12 cellular contexts compared by ENCODE assay signal in the genomic region with DNA sequence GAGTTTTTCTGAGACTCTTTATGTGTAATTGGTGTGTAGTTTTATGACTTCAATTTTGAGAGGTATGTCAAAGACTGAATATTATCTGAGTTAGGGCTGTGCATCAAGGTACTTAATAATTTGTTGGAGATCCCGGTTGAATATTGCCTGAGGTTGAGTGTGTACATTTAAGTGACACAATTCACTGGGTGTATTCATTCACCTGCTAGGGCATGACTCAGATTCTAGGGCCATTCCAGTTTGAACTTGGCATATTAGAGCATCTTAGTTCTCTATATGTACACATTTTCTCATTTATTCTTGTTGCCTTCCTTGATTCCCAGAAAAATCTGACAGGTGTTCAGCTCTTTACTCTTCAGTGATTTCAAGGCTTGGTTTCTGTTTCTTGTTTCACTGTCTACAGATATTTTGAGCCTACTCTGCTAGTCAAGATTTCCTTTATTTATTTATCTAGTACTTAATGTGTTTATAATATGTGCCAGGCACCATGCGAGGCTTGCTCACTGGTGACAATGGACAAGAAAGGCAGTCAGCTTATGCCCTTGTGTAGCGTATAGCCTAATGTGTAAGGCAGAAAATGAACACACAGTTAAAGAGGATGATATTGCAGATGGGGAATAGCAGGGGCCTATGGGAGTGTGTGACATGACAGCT. TPM values are rescaled to one million over a fixed set of nuclear protein-coding genes. Genes with fewer than 3 reads are reported as not detected.
DNase-seq lines count a peak whose midpoint lies in the region; ATAC-seq, FAIRE-seq and TF ChIP-seq lines count a peak whose summit lies in the region.
"Had no signal": no experiment of that assay in that cellular context is flagged by ENCODE, and none has a peak within 500 bp of the region (broad histone marks: within the 10 kb centered on the region; RNA-seq: fewer than 3 reads in every experiment).

No MANE protein-coding gene starts in this region.

- peaks cover 48 to 49% of the 10 kb centered on the region in 2 donors for H3K4me1 ChIP-seq in gastrocnemius medialis

- peak overlapping the region in 2 of 4 donors; percentile 6 to 10 for H3K27ac ChIP-seq in gastrocnemius medialis

- no peaks in the 10 kb centered on the region for H3K27me3 Mint-ChIP-seq in IgD-negative memory B cell
- H3K27me3 Mint-ChIP-seq in nephron progenitor cell (ENCODE audit: low read depth, poor library complexity), result no peaks in the 10 kb centered on the region

- no peaks in the 10 kb centered on the region for H3K9me3 ChIP-seq in gastrocnemius medialis

- no peak for ATAC-seq in gastrocnemius medialis
- no peak for ATAC-seq in HG03135 (IDR thresholded peaks at IDR 0.05; ENCODE audit: unreplicated experiment)

- no peak for TF ChIP-seq CTCF in bronchial epithelial cell (IDR thresholded peaks at IDR 0.05; ENCODE audit: insufficient read depth, low read length, severe bottlenecking)
- no peak for TF ChIP-seq CTCF in nephron progenitor cell (IDR thresholded peaks at IDR 0.05)
- no peak for TF ChIP-seq CTCF in gastrocnemius medialis (IDR thresholded peaks at IDR 0.05 in 4 of 5, conservative IDR thresholded peaks at IDR 0.05 in 1 of 5)

- in situ Hi-C loops in Caki2 (cut with HindIII; ENCODE audit: low pct_unique_long_range_greater_than_20kb, low sequenced_read_pairs), result no loop called here
- in situ Hi-C loops in gastrocnemius medialis (cut with MboI; ENCODE audit: low sequenced_read_pairs in 4 of 4), result no loop called here

- H3K4me3 Mint-ChIP-seq in IgD-negative memory B cell (peak overlapping the region; percentile 44 to 90 (median 71)), nephron progenitor cell (no peak overlapping the region)

- no peak for FAIRE-seq in bronchial epithelial cell (lab: Jason Lieb, UNC)
- FAIRE-seq: G401.6 had no signal

- no peak overlapping the region for H3K4me3 ChIP-seq in bronchial epithelial cell (ENCODE audit: low read depth, low read length)
- no peak overlapping the region for H3K4me3 ChIP-seq in gastrocnemius medialis

- H3K27me3 ChIP-seq in bronchial epithelial cell (ENCODE audit: control insufficient read depth, insufficient read depth, low read length) (no peaks in the 10 kb centered on the region), gastrocnemius medialis (no peaks in the 10 kb centered on the region)

- no peaks in the 10 kb centered on the region for H3K9me3 Mint-ChIP-seq in IgD-negative memory B cell
- H3K9me3 Mint-ChIP-seq in nephron progenitor cell, result peaks cover 5% of the 10 kb centered on the region

- H3K36me3 ChIP-seq in bronchial epithelial cell (ENCODE audit: control insufficient read depth, insufficient read depth, low read length) (no peaks in the 10 kb centered on the region), gastrocnemius medialis (no peaks in the 10 kb centered on the region)

- peaks cover 43 to 67% (median 56%) of the 10 kb centered on the region in 3 donors for H3K4me1 Mint-ChIP-seq in IgD-negative memory B cell
- peaks cover 27% of the 10 kb centered on the region for H3K4me1 Mint-ChIP-seq in nephron progenitor cell

- H3K36me3 Mint-ChIP-seq in IgD-negative memory B cell, result no peaks in the 10 kb centered on the region
- peaks cover 42% of the 10 kb centered on the region for H3K36me3 Mint-ChIP-seq in nephron progenitor cell (ENCODE audit: low read depth)

- no peak for TF ChIP-seq POLR2A in gastrocnemius medialis (IDR thresholded peaks at IDR 0.05)

- intact Hi-C loops in gastrocnemius medialis (cut with DNase I; ENCODE audit: low total_unique reads), result no loop called here

- DNase-seq in Caki2 (ENCODE audit: low read depth), result peak; percentile 42
- DNase-seq in bronchial epithelial cell (ENCODE audit: low read depth), result peak; percentile 61
- DNase-seq in nephron progenitor cell, result no peak
- DNase-seq in gastrocnemius medialis, result no peak
- DNase-seq in effector CD8-positive, alpha-beta T cell (lab: John Stamatoyannopoulos, UW), result no peak
- DNase-seq in EL, result no peak
- DNase-seq: left cardiac atrium, NCI-H1694, SHP77 had no signal

- H3K27ac Mint-ChIP-seq in IgD-negative memory B cell (peak overlapping the region; percentile 59 to 84 (median 80)), nephron progenitor cell (peak overlapping the region; percentile 73)

RNA-seq across cellular contexts. Expression of gene MAP4K4, which starts 12.7 kb away (rescaled TPM):
- 41.1 and 41.3 TPM in 2 replicates for total RNA-seq in Caki2 (2014; rRNA removed; shearing (Covaris generic); ENCODE audit: low replicate concordance)
- 9.3 TPM for polyA plus RNA-seq in IgD-negative memory B cell
- total RNA-seq in bronchial epithelial cell, result 81.1 and 82.2 TPM in 2 replicates
- 10 to 100 TPM; 40.0 to 85.5 (median 59.5) TPM for total RNA-seq in gastrocnemius medialis

Comparison
In these comparisons a context has a peak if more than half of its experiments do, and no peak if none do; other contexts are left out.
1. DNase-seq: peak in Caki2 (single experiment) and bronchial epithelial cell (single experiment); none in nephron progenitor cell (single experiment), gastrocnemius medialis (0 of 2), effector CD8-positive, alpha-beta T cell (single experiment) and EL (single experiment).